Comparison of ENCODE assay signal across 27 cellular contexts in genomic region chr1:236273358-236273757, GRCh38.
"Had no signal": no experiment of that assay in that cellular context is flagged by ENCODE, and none has a peak within 500 bp of the region (broad histone marks: within the 10 kb centered on the region; RNA-seq: fewer than 3 reads in every experiment).

No MANE protein-coding gene starts in this region.

- H3K36me3 Mint-ChIP-seq: mesothelial cell of epicardium had no signal

- ATAC-seq: effector memory CD8-positive, alpha-beta T cell; esophagus mucosa; gastroesophageal sphincter; heart left ventricle; left cardiac atrium; left lung; mucosa of descending colon; natural killer cell treated with Interleukin-12 subunit alpha and Interleukin-12 subunit beta and Interleukin-15 and Interleukin-18, amount 100 ng/mL, for 72 hours; stimulated activated effector memory CD8-positive, alpha-beta T cell treated with anti-CD3 and anti-CD28 coated beads, Interleukin-12 subunit alpha, Interleukin-12 subunit beta, amount 100 ng/mL, for 72 hours had no signal

- H3K9me3 ChIP-seq: gastroesophageal sphincter, heart left ventricle, left lung, mucosa of descending colon, prostate gland, right atrium auricular region, sigmoid colon, stomach, thyroid gland, vagina had no signal

- DNase-seq: cortex of kidney; effector memory CD8-positive, alpha-beta T cell; foreskin fibroblast; heart left ventricle; left cardiac atrium; left lung; mesenchymal stem cell; mucosa of descending colon; naive B cell; sigmoid colon; stimulated activated CD4-positive, alpha-beta T cell treated with anti-CD3 and anti-CD28 coated beads, Interleukin-2, amount 100 ng/mL, for 24 hours; stimulated activated CD4-positive, alpha-beta T cell treated with anti-CD3 and anti-CD28 coated beads, Interleukin-4, amount 100 ng/mL, for 24 hours; stimulated activated naive CD4-positive, alpha-beta T cell treated with Interleukin-2 at 50 U/mL for 16 hours; stomach; trophoblast cell had no signal

- H3K4me3 ChIP-seq: gastroesophageal sphincter, heart left ventricle, hepatocyte, left lung, mucosa of descending colon, prostate gland, right atrium auricular region, sigmoid colon, stomach, thyroid gland, vagina had no signal

- H3K27ac Mint-ChIP-seq: effector memory CD8-positive, alpha-beta T cell; mesothelial cell of epicardium; natural killer cell treated with Interleukin-12 subunit alpha and Interleukin-12 subunit beta and Interleukin-15 and Interleukin-18, amount 100 ng/mL, for 72 hours; stimulated activated effector memory CD8-positive, alpha-beta T cell treated with anti-CD3 and anti-CD28 coated beads, Interleukin-12 subunit alpha, Interleukin-12 subunit beta, amount 100 ng/mL, for 72 hours had no signal

- H3K9me3 Mint-ChIP-seq: effector memory CD8-positive, alpha-beta T cell; mesothelial cell of epicardium; neural crest cell had no signal

- H2AFZ ChIP-seq: hepatocyte had no signal

- H3K4me2 ChIP-seq: hepatocyte had no signal

- H3K4me1 ChIP-seq: gastroesophageal sphincter, left lung, prostate gland, right atrium auricular region, sigmoid colon, thyroid gland, vagina had no signal

- H3K36me3 ChIP-seq: prostate gland, right atrium auricular region, vagina had no signal

- H3K27me3 Mint-ChIP-seq: effector memory CD8-positive, alpha-beta T cell; naive B cell; natural killer cell treated with Interleukin-12 subunit alpha and Interleukin-12 subunit beta and Interleukin-15 and Interleukin-18, amount 100 ng/mL, for 72 hours had no signal

- H3K27ac ChIP-seq: epithelial cell of prostate, gastroesophageal sphincter, heart left ventricle, hepatocyte, left lung, prostate gland, right atrium auricular region, sigmoid colon, stomach, thyroid gland, vagina had no signal

- H3K27me3 ChIP-seq: gastroesophageal sphincter, heart left ventricle, left lung, right atrium auricular region, sigmoid colon, stomach, thyroid gland, vagina had no signal

- H3K4me3 Mint-ChIP-seq: effector memory CD8-positive, alpha-beta T cell; mesothelial cell of epicardium; natural killer cell treated with Interleukin-12 subunit alpha and Interleukin-12 subunit beta and Interleukin-15 and Interleukin-18, amount 100 ng/mL, for 72 hours; neural crest cell; stimulated activated effector memory CD8-positive, alpha-beta T cell treated with anti-CD3 and anti-CD28 coated beads, Interleukin-12 subunit alpha, Interleukin-12 subunit beta, amount 100 ng/mL, for 72 hours had no signal

- H3K4me1 Mint-ChIP-seq: mesothelial cell of epicardium, neural crest cell had no signal

- H3K79me2 ChIP-seq: hepatocyte had no signal
